Comparison of ENCODE assay signal across 32 cellular contexts in genomic region chr16:56569971-56570370, GRCh38. TPM values are rescaled to one million over a fixed set of nuclear protein-coding genes. Genes with fewer than 3 reads are reported as not detected.
"Had no signal": no experiment of that assay in that cellular context is flagged by ENCODE, and none has a peak within 500 bp of the region (broad histone marks: within the 10 kb centered on the region; RNA-seq: fewer than 3 reads in every experiment).

No MANE protein-coding gene starts in this region.

- H3K4me3 Mint-ChIP-seq: dendritic cell treated with granulocyte-macrophage colony-stimulating factor and Interleukin-4, amounts not matched to agents 40 ng/mL and 50 ng/mL, for 4 days; endodermal cell; naive thymus-derived CD8-positive, alpha-beta T cell; nephron progenitor cell; stimulated activated naive B cell treated with anti-CD40 and anti-IgM and Interleukin-4, amounts not matched to agents 10 μg/mL and 1 μg/mL and 100 μg/mL, for 72 hours; stimulated activated naive CD8-positive, alpha-beta T cell treated with anti-CD3 and anti-CD28 coated beads, Interleukin-15, Interleukin-2, amounts not matched to agents 100 ng/mL and 50 ng/mL, for 24 hours had no signal

- H3K4me2 ChIP-seq: hepatocyte had no signal

- H3K36me3 ChIP-seq: colonic mucosa, esophagus muscularis mucosa, gastroesophageal sphincter, heart left ventricle, left lung, ovary, spleen, thoracic aorta, tibial nerve, upper lobe of left lung had no signal

- ATAC-seq: foreskin keratinocyte; gastroesophageal sphincter; heart left ventricle; left lung; naive thymus-derived CD8-positive, alpha-beta T cell; psoas muscle; right cardiac atrium; stimulated activated naive B cell treated with anti-CD40 and anti-IgM and Interleukin-4, amounts not matched to agents 10 μg/mL and 1 μg/mL and 100 μg/mL, for 72 hours had no signal

- H3K36me3 Mint-ChIP-seq: naive thymus-derived CD8-positive, alpha-beta T cell; stimulated activated naive B cell treated with anti-CD40 and anti-IgM and Interleukin-4, amounts not matched to agents 10 μg/mL and 1 μg/mL and 100 μg/mL, for 72 hours had no signal

- DNase-seq: colonic mucosa; effector CD8-positive, alpha-beta T cell; endodermal cell; foreskin keratinocyte; heart left ventricle; kidney; left lung; mesenchymal stem cell; midbrain; naive thymus-derived CD8-positive, alpha-beta T cell; nephron progenitor cell; nucleus accumbens; ovary; psoas muscle; right cardiac atrium; spleen; stimulated activated CD4-positive, alpha-beta T cell treated with anti-CD3 and anti-CD28 coated beads, Interleukin-4, amount 100 ng/mL, for 4 hours; stimulated activated naive B cell treated with anti-CD40 and anti-IgM and Interleukin-4, amounts not matched to agents 10 μg/mL and 1 μg/mL and 100 μg/mL, for 72 hours; upper lobe of left lung had no signal

- H2AFZ ChIP-seq: hepatocyte had no signal

- H3K79me2 ChIP-seq: hepatocyte had no signal

- H3K27ac Mint-ChIP-seq: dendritic cell treated with granulocyte-macrophage colony-stimulating factor and Interleukin-4, amounts not matched to agents 40 ng/mL and 50 ng/mL, for 4 days; endodermal cell; nephron progenitor cell; stimulated activated naive B cell treated with anti-CD40 and anti-IgM and Interleukin-4, amounts not matched to agents 10 μg/mL and 1 μg/mL and 100 μg/mL, for 72 hours; stimulated activated naive CD8-positive, alpha-beta T cell treated with anti-CD3 and anti-CD28 coated beads, Interleukin-15, Interleukin-2, amounts not matched to agents 100 ng/mL and 50 ng/mL, for 24 hours had no signal

- H3K4me3 ChIP-seq: colonic mucosa, esophagus muscularis mucosa, gastroesophageal sphincter, heart left ventricle, hepatocyte, left lung, ovary, psoas muscle, skin epidermis, spleen, thoracic aorta, tibial nerve, upper lobe of left lung had no signal

- H3K4me1 Mint-ChIP-seq: endodermal cell; nephron progenitor cell; stimulated activated naive B cell treated with anti-CD40 and anti-IgM and Interleukin-4, amounts not matched to agents 10 μg/mL and 1 μg/mL and 100 μg/mL, for 72 hours had no signal

- H3K4me1 ChIP-seq: colonic mucosa, esophagus muscularis mucosa, foreskin keratinocyte, gastroesophageal sphincter, heart left ventricle, left lung, psoas muscle, spleen, tibial nerve, upper lobe of left lung had no signal

- H3K27me3 ChIP-seq: colonic mucosa, foreskin keratinocyte, left lung, ovary, tibial nerve, upper lobe of left lung had no signal

- H3K27me3 Mint-ChIP-seq: naive thymus-derived CD8-positive, alpha-beta T cell; stimulated activated naive CD8-positive, alpha-beta T cell treated with anti-CD3 and anti-CD28 coated beads, Interleukin-15, Interleukin-2, amounts not matched to agents 100 ng/mL and 50 ng/mL, for 24 hours had no signal

- H3K9me3 ChIP-seq: colonic mucosa, esophagus muscularis mucosa, gastroesophageal sphincter, left lung, ovary, thoracic aorta, upper lobe of left lung had no signal

- H3K9me3 Mint-ChIP-seq: endodermal cell had no signal

- H3K27ac ChIP-seq: colonic mucosa, epithelial cell of prostate, esophagus muscularis mucosa, foreskin keratinocyte, gastroesophageal sphincter, heart left ventricle, hepatocyte, left lung, ovary, psoas muscle, skin epidermis, spleen, thoracic aorta, tibial nerve, upper lobe of left lung had no signal

RNA-seq across cellular contexts. Expression of gene MT4, which starts 5.1 kb away (rescaled TPM):
- total RNA-seq: colonic mucosa; endodermal cell; esophagus muscularis mucosa; fibroblast of lung; foreskin keratinocyte; gastroesophageal sphincter; heart left ventricle; hepatocyte; kidney; left lung; lung microvascular endothelial cell; myocyte; naive thymus-derived CD8-positive, alpha-beta T cell; ovary; psoas muscle; renal cortical epithelial cell; right cardiac atrium; spleen; thoracic aorta; tibial nerve; upper lobe of left lung had no signal

RNA-seq across cellular contexts. Expression of gene MT3, which starts 19.4 kb away (rescaled TPM):
- total RNA-seq: endodermal cell, fibroblast of lung, foreskin keratinocyte, hepatocyte, kidney, left lung, lung microvascular endothelial cell, myocyte, renal cortical epithelial cell, thoracic aorta had no signal
